28 cellular contexts compared by ENCODE assay signal in the genomic region with DNA sequence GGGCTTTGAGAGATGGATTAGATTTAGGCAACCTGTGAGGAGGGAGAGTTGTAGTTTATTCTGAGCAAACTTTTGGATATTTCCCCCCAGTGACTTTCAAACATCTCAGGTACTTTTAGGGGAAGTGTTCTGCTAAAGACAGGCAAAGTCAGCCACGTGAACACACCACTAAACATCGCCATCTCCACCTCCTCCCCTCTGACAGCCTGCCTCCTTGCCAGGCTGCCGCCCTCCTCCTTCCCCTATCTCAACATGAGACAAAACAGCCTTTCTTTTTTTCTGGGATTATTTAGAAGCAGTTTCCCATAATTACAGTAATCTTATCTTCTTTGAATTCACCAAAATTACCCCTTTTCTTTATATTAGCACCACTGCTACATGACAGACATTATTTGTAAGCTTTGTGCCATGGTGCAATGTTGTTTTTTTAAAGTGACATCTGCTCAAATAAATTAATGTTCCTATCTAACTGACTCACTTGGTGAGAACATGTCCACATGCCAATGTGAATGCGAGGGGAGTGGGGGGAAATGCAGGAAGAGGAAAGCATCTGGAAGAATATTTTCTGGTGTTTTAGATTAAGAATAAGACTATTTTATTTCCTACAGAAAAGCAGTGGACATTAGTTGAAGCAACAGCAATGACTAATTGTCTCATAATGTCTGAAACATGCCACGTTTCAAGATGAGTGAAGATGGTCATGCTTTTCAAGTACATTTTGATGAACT.
DNase-seq lines count a peak whose midpoint lies in the region; ATAC-seq and TF ChIP-seq lines count a peak whose summit lies in the region.
"Had no signal": no experiment of that assay in that cellular context is flagged by ENCODE, and none has a peak within 500 bp of the region (broad histone marks: within the 10 kb centered on the region; RNA-seq: fewer than 3 reads in every experiment).

No MANE protein-coding gene starts in this region.

- ATAC-seq in GM21619 (IDR thresholded peaks at IDR 0.05; ENCODE audit: unreplicated experiment) (no peak), HG03520 (IDR thresholded peaks at IDR 0.05; ENCODE audit: unreplicated experiment) (no peak)
- ATAC-seq: activated T-helper 17 cell treated with anti-CD3 and anti-CD28 coated beads, Interleukin-2, amount 50 U/mL, for 72 hours; foreskin keratinocyte; left ventricle myocardium superior; stimulated activated naive CD8-positive, alpha-beta T cell treated with anti-CD3 and anti-CD28 coated beads, Interleukin-15, amount 100 ng/mL, for 72 hours had no signal

- H3K9me3 ChIP-seq in OCI-LY3 (ENCODE audit: insufficient read depth, low read length) (no peaks in the 10 kb centered on the region), testis (no peaks in the 10 kb centered on the region)
- H3K9me3 ChIP-seq: BLaER1 treated with 17β-estradiol and CSF1 and Interleukin-3, amounts not matched to agents 10 nM and 100 nM; breast epithelium; right atrium auricular region; SJCRH30; tibial artery had no signal

- H3K4me3 ChIP-seq in OCI-LY3 (ENCODE audit: low read length) (no peak overlapping the region), fibroblast of pulmonary artery (replicated peaks; ENCODE audit: low read depth, low read length) (no peak overlapping the region), testis (no peak overlapping the region)
- H3K4me3 ChIP-seq: BLaER1 treated with 17β-estradiol and CSF1 and Interleukin-3, amounts not matched to agents 10 nM and 100 nM; breast epithelium; right atrium auricular region; SJCRH30; tibial artery had no signal

- no peak overlapping the region for H3K27ac ChIP-seq in OCI-LY3 (ENCODE audit: low read length)
- no peak overlapping the region for H3K27ac ChIP-seq in testis
- H3K27ac ChIP-seq: BLaER1 treated with 17β-estradiol and CSF1 and Interleukin-3, amounts not matched to agents 10 nM and 100 nM; breast epithelium; foreskin keratinocyte; right atrium auricular region; SJCRH30; tibial artery had no signal

- peaks cover 18% of the 10 kb centered on the region for H3K4me1 ChIP-seq in OCI-LY3 (ENCODE audit: low read length)
- H3K4me1 ChIP-seq in testis: no peaks in the 10 kb centered on the region
- H3K4me1 ChIP-seq: foreskin keratinocyte, right atrium auricular region, SJCRH30, tibial artery had no signal

- H3K4me2 ChIP-seq in OCI-LY3 (ENCODE audit: low read length): no peak overlapping the region
- H3K4me2 ChIP-seq: BLaER1 treated with 17β-estradiol and CSF1 and Interleukin-3, amounts not matched to agents 10 nM and 100 nM had no signal

- H3K79me2 ChIP-seq in OCI-LY3 (ENCODE audit: low read length): no peaks in the 10 kb centered on the region

- peak overlapping the region; percentile 22; the same call in 1 of the 2 replicates for H2AFZ ChIP-seq in OCI-LY3 (ENCODE audit: low read depth, low read length)

- TF ChIP-seq CTCF in OCI-LY3 (IDR thresholded peaks at IDR 0.05; ENCODE audit: low read depth, low read length) (no peak), fibroblast of pulmonary artery (IDR thresholded peaks at IDR 0.05; ENCODE audit: low read length, missing control alignments) (no peak), testis (IDR thresholded peaks at IDR 0.05) (no peak)

- H3K36me3 ChIP-seq in OCI-LY3 (replicated peaks; ENCODE audit: low read depth, low read length) (no peaks in the 10 kb centered on the region), testis (ENCODE audit: low read depth, missing control alignments) (no peaks in the 10 kb centered on the region)
- H3K36me3 ChIP-seq: BLaER1 treated with 17β-estradiol and CSF1 and Interleukin-3, amounts not matched to agents 10 nM and 100 nM; breast epithelium; right atrium auricular region; SJCRH30; tibial artery had no signal

- intact Hi-C loops in testis (cut with DNase I; ENCODE audit: low total_unique reads): no loop called here

- WGBS in testis, 2 donors: 51 to 63% methylated on average over 5 of the region's 5 CpGs

- DNase-seq in NCI-H146 treated with DMSO at 0.1 percent for 48 hours (lab: John Stamatoyannopoulos, UW; ENCODE audit: unreplicated experiment) (peak; percentile 75), fibroblast of pulmonary artery (ENCODE audit: low read depth) (peak; percentile 50), testis (peak; percentile 57)
- no peak for DNase-seq in stimulated activated naive CD4-positive, alpha-beta T cell (lab: John Stamatoyannopoulos, UW)
- DNase-seq: activated CD4-positive, alpha-beta memory T cell treated with anti-CD3 and anti-CD28 coated beads, Interleukin-2, amount 10 ng/mL, durations not matched to agents 7 days and 5 days; activated CD4-positive, alpha-beta T cell treated with anti-CD3 and anti-CD28 coated beads for 1 hour; activated naive CD4-positive, alpha-beta T cell treated with anti-CD3 and anti-CD28 coated beads, Interleukin-2, amount 10 ng/mL, durations not matched to agents 7 days and 5 days; amygdala; effector CD4-positive, alpha-beta T cell; erythroblast; foreskin keratinocyte; head of caudate nucleus; left ventricle myocardium superior; NCI-H187 treated with DMSO at 0.1 percent for 48 hours; NCI-H526 treated with DMSO at 0.1 percent for 48 hours; RPMI8226; stimulated activated CD4-positive, alpha-beta T cell treated with anti-CD3 and anti-CD28 coated beads, Interleukin-2, amount 100 ng/mL, for 24 hours; stimulated activated naive CD8-positive, alpha-beta T cell treated with anti-CD3 and anti-CD28 coated beads, Interleukin-15, amount 100 ng/mL, for 72 hours; SW 1271; tibial artery had no signal

- TF ChIP-seq POLR2A in testis (IDR thresholded peaks at IDR 0.05): no peak

- H4K20me1 ChIP-seq in OCI-LY3 (ENCODE audit: insufficient read depth, low read length): no peaks in the 10 kb centered on the region
- H4K20me1 ChIP-seq: BLaER1 treated with 17β-estradiol and CSF1 and Interleukin-3, amounts not matched to agents 10 nM and 100 nM had no signal

- H3K27me3 ChIP-seq in OCI-LY3 (ENCODE audit: low read depth, low read length) (no peaks in the 10 kb centered on the region), testis (no peaks in the 10 kb centered on the region)
- H3K27me3 ChIP-seq: BLaER1 treated with 17β-estradiol and CSF1 and Interleukin-3, amounts not matched to agents 10 nM and 100 nM; breast epithelium; foreskin keratinocyte; right atrium auricular region; SJCRH30; tibial artery had no signal

- H3K9ac ChIP-seq in OCI-LY3 (ENCODE audit: low read length): no peak overlapping the region
- H3K9ac ChIP-seq: BLaER1 treated with 17β-estradiol and CSF1 and Interleukin-3, amounts not matched to agents 10 nM and 100 nM had no signal

Comparison
In these comparisons a context has a peak if more than half of its experiments do, and no peak if none do; other contexts are left out.
1. DNase-seq: peak in NCI-H146 treated with DMSO at 0.1 percent for 48 hours (single experiment), fibroblast of pulmonary artery (single experiment) and testis (single experiment); none in stimulated activated naive CD4-positive, alpha-beta T cell (0 of 6).